In the genomic region with DNA sequence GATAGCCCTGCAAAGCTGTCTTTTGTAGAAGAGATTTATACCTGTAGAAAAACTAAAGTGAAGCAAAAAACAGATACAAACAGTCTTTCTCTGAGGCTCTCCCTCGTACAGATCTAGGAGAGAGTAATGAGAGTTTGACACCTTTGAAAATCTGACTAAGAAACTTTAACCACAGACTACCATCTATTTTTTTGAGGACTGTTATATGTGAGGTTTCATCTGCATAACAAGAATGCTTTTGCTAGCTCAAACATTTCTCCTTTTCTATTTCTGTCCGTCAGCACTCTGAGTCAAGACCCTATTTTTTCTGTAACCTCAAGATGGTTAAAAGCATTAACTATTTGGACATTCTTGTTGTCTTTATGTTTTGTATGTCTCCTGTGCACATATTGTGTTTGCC, we compare ENCODE assay signal across 11 cellular contexts.
"Had no signal": no experiment of that assay in that cellular context is flagged by ENCODE, and none has a peak within 500 bp of the region (broad histone marks: within the 10 kb centered on the region; RNA-seq: fewer than 3 reads in every experiment).

No MANE protein-coding gene starts in this region.

- H3K27me3 ChIP-seq: tibial artery had no signal

- H3K4me3 ChIP-seq: lower lobe of right lung, tibial artery had no signal

- DNase-seq: activated CD4-positive, alpha-beta memory T cell treated with anti-CD3 and anti-CD28 coated beads, Interleukin-2, amount 10 ng/mL, durations not matched to agents 7 days and 5 days; activated CD4-positive, alpha-beta T cell treated with anti-CD3 and anti-CD28 coated beads for 4 hours; activated naive CD4-positive, alpha-beta T cell treated with anti-CD3 and anti-CD28 coated beads, Interleukin-2, amount 10 ng/mL, durations not matched to agents 7 days and 5 days; activated T-cell treated with anti-CD3 and anti-CD28 coated beads, Interleukin-2, amount 50 U/mL, for 24 hours; effector CD8-positive, alpha-beta T cell; left colon; lower lobe of right lung; stimulated activated naive B cell treated with anti-CD40 and anti-IgM and Interleukin-4, amounts not matched to agents 10 μg/mL and 1 μg/mL and 100 μg/mL, for 72 hours; T-helper 17 cell; tibial artery had no signal

- H3K27ac ChIP-seq: lower lobe of right lung, tibial artery had no signal

- ATAC-seq: left colon; lower lobe of right lung; stimulated activated naive B cell treated with anti-CD40 and anti-IgM and Interleukin-4, amounts not matched to agents 10 μg/mL and 1 μg/mL and 100 μg/mL, for 72 hours; T-helper 17 cell; WTC11 had no signal

- H3K4me1 ChIP-seq: lower lobe of right lung, tibial artery had no signal

- H3K36me3 ChIP-seq: lower lobe of right lung, tibial artery had no signal

- H3K9me3 ChIP-seq: lower lobe of right lung, tibial artery had no signal
